Comparison of ENCODE assay signal across 8 cellular contexts in the genomic region with DNA sequence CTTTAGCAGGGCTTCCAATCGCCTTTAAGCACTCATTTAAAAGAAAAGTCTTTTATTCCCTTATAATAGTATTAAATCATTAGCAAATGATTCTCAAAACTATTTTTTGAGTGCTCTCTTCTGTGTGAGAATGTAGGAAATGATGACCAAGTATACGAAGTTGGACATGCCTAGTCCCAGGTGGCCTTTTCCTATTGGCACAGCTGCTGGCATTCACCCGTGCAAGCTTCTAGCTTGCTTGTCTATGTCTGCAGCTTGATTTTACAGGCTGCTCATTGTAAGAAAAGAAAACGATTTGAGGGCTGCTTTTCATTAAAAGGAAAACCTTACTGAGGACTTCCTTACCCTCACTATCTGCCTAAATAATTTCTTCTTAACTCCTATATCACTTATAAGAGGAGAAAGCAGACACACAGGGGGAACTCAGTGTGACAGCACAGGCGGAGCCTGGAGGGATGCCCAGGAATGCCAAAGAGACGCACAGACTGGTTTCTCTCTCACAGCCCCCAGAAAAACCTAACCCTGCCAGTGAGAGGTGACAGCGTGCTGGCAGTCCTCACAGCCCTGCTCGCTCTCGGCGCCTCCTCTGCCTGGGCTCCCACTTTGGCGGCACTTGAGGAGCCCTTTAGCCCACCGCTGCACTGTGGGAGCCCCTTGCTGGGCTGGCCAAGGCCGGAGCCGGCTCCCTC.
DNase-seq lines count a peak whose midpoint lies in the region; ATAC-seq and TF ChIP-seq lines count a peak whose summit lies in the region.
"Not testable (repeated sequence)": the region's sequence is repeated elsewhere in the genome, so short reads cannot be mapped to it uniquely, and the experiment has no call there.

No MANE protein-coding gene starts in this region.

- TF ChIP-seq CTCF in AG04450 (IDR thresholded peaks at IDR 0.05; ENCODE audit: low read depth, low read length); GM12865 (IDR thresholded peaks at IDR 0.05; ENCODE audit: insufficient read depth, low read depth, low read length, missing control alignments); esophagus muscularis mucosa (IDR thresholded peaks at IDR 0.05): not testable (repeated sequence)

- POLR2A ChIA-PET in AG04450 (lab: Yijun Ruan, JAX), result not testable (repeated sequence)

- intact Hi-C loops in esophagus muscularis mucosa (cut with DNase I), result not testable (repeated sequence)

- H3K27me3 Mint-ChIP-seq in T-helper 17 cell; activated naive CD8-positive, alpha-beta T cell: not testable (repeated sequence)

- H3K27ac Mint-ChIP-seq in T-helper 17 cell, result peak overlapping the region; percentile 95
- peak overlapping the region; percentile 97 for H3K27ac Mint-ChIP-seq in activated naive CD8-positive, alpha-beta T cell

- not testable (repeated sequence) for H3K27me3 ChIP-seq in AG04450 (ENCODE audit: control insufficient read depth, insufficient read depth, low read length); esophagus muscularis mucosa; mononuclear cell (ENCODE audit: insufficient read depth, low read length)

- not testable (repeated sequence) for DNase-seq in AG04450 (ENCODE audit: low read depth, low spot score); GM12865 (ENCODE audit: low read depth); T-helper 17 cell; esophagus muscularis mucosa (ENCODE audit: extremely low spot score)
- peak in 2 of 3 experiments; percentile 67 to 68 for DNase-seq in NCI-H1417 (lab: John Stamatoyannopoulos, UW)
- peak; percentile 28 for DNase-seq in stimulated activated CD8-positive, alpha-beta memory T cell treated with anti-CD3 and anti-CD28 coated beads, Interleukin-4, amount 100 ng/mL, for 48 hours

- not testable (repeated sequence) for H3K9me3 Mint-ChIP-seq in activated naive CD8-positive, alpha-beta T cell (ENCODE audit: low read depth)

- not testable (repeated sequence) for H3K36me3 Mint-ChIP-seq in T-helper 17 cell (ENCODE audit: low read depth); activated naive CD8-positive, alpha-beta T cell

- H3K9me3 ChIP-seq in AG04450 (ENCODE audit: control insufficient read depth, insufficient read depth, low read length); T-helper 17 cell (ENCODE audit: control insufficient read depth, low read length, poor library complexity, severe bottlenecking); esophagus muscularis mucosa; mononuclear cell (ENCODE audit: low read depth, low read length): not testable (repeated sequence)

- H3K4me1 Mint-ChIP-seq in T-helper 17 cell, result peaks cover 26% of the 10 kb centered on the region
- H3K4me1 Mint-ChIP-seq in activated naive CD8-positive, alpha-beta T cell (ENCODE audit: low read depth), result peaks cover 49% of the 10 kb centered on the region

- 59% methylated on average over 10 of the region's 14 CpGs for WGBS in esophagus muscularis mucosa

- CTCF ChIA-PET in AG04450 (lab: Charles Lee), result interaction anchor here (1.1 to 1.8 kb wide), 2 partner anchors 8 to 486 kb away, joined by 3 to 7 read pairs; no protein-coding TSS in a partner anchor

- H3K4me1 ChIP-seq in esophagus muscularis mucosa (peaks cover 12 to 50% (median 43%) of the 10 kb centered on the region in 4 donors), mononuclear cell (ENCODE audit: insufficient read depth, low read length) (peaks cover 24% of the 10 kb centered on the region)

- not testable (repeated sequence) for TF ChIP-seq EP300 in esophagus muscularis mucosa (IDR thresholded peaks at IDR 0.05)

- H3K36me3 ChIP-seq in esophagus muscularis mucosa, result not testable (repeated sequence)

- H3K4me3 ChIP-seq in AG04450 (ENCODE audit: low read depth, low read length), result peak overlapping the region; percentile 49
- H3K4me3 ChIP-seq in GM12865 (ENCODE audit: low read depth, low read length), result peak overlapping the region; percentile 40
- peak overlapping the region; percentile 16 to 65 (median 26) for H3K4me3 ChIP-seq in esophagus muscularis mucosa
- peak overlapping the region; percentile 29 for H3K4me3 ChIP-seq in mononuclear cell (ENCODE audit: low read length)

- not testable (repeated sequence) for TF ChIP-seq POLR2A in esophagus muscularis mucosa (IDR thresholded peaks at IDR 0.05; ENCODE audit: low read depth)

- not testable (repeated sequence) for ATAC-seq in T-helper 17 cell

- not testable (repeated sequence) for H3K27ac ChIP-seq in AG04450 (ENCODE audit: low read depth, low read length)
- H3K27ac ChIP-seq in esophagus muscularis mucosa (replicated peaks in 1 of 4), result peak overlapping the region in 3 of 4 donors; percentile 36 to 69 (median 56)

- H3K4me3 Mint-ChIP-seq in T-helper 17 cell, result peak overlapping the region; percentile 84
- peak overlapping the region; percentile 63 for H3K4me3 Mint-ChIP-seq in activated naive CD8-positive, alpha-beta T cell
